In the genomic region with DNA sequence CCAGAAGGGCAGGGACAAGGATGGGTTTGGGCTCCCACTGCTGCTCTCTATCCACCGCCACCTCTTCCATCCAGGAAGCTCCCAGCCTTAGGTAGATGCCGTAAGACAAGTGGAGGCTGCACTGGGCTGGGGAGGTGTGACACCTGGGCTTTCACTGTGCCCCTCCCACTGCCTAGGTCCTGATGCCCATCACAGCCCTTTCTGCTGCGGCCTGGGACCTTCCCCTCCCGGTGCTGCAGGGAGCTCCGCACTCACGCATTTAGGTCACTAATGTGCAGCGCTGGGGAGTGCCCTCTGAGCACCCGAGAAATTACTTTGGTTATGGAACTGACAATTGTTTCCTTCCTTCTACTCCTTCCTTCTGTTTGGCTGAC, we compare ENCODE assay signal across 22 cellular contexts. TPM values are rescaled to one million over a fixed set of nuclear protein-coding genes. Genes with fewer than 3 reads are reported as not detected.
A peak's percentile ranks its signal among the peaks of the same experiment; 100 is the strongest.
DNase-seq lines count a peak whose midpoint lies in the region; ATAC-seq and TF ChIP-seq lines count a peak whose summit lies in the region.
"Had no signal": no experiment of that assay in that cellular context is flagged by ENCODE, and none has a peak within 500 bp of the region (broad histone marks: within the 10 kb centered on the region; RNA-seq: fewer than 3 reads in every experiment).

No MANE protein-coding gene starts in this region.

- H3K9me3 ChIP-seq in heart left ventricle (peaks cover 0 to 6% (median 0%) of the 10 kb centered on the region in 12 donors), mucosa of stomach (ENCODE audit: control insufficient read depth, low read length) (no peaks in the 10 kb centered on the region), WERI-Rb-1 (ENCODE audit: severe bottlenecking) (no peaks in the 10 kb centered on the region), uterus (no peaks in the 10 kb centered on the region)
- H3K9me3 ChIP-seq: A549 had no signal

- ATAC-seq in heart left ventricle (no peak), left ventricle myocardium superior (no peak), GM18502 (IDR thresholded peaks at IDR 0.05; ENCODE audit: poor library complexity, unreplicated experiment) (no peak)
- ATAC-seq: A549, GM12878 had no signal

- no peak for TF ChIP-seq POLR2A in heart left ventricle (IDR thresholded peaks at IDR 0.05)
- no peak for TF ChIP-seq POLR2A in uterus (IDR thresholded peaks at IDR 0.05)

- TF ChIP-seq CTCF in heart left ventricle (IDR thresholded peaks at IDR 0.05), result no peak
- TF ChIP-seq CTCF in WERI-Rb-1 (IDR thresholded peaks at IDR 0.05; ENCODE audit: low read depth, low read length), result no peak
- TF ChIP-seq CTCF in uterus (IDR thresholded peaks at IDR 0.05), result no peak

- H3K9ac ChIP-seq in mucosa of stomach (ENCODE audit: low read length), result peak overlapping the region; percentile 36
- H3K9ac ChIP-seq: GM23248 had no signal

- 64 to 75% (median 68%) methylated on average over 7 to 8 of the region's 8 CpGs for WGBS in heart left ventricle, 4 donors

- peak overlapping the region in 7 of 12 donors; percentile 22 to 50 (median 45) for H3K4me3 ChIP-seq in heart left ventricle
- no peak overlapping the region for H3K4me3 ChIP-seq in mucosa of stomach (ENCODE audit: low read length)
- H3K4me3 ChIP-seq in WERI-Rb-1 (ENCODE audit: low read depth, low read length), result no peak overlapping the region
- H3K4me3 ChIP-seq in uterus, result no peak overlapping the region
- H3K4me3 ChIP-seq: A549, GM12878, GM23248, PC-9 had no signal

- intact Hi-C loops in heart left ventricle (cut with DNase I), result no loop called here
- intact Hi-C loops in left ventricle myocardium superior (cut with micrococcal nuclease), result no loop called here
- intact Hi-C loops in uterus (cut with DNase I; ENCODE audit: low total_unique reads), result no loop called here

- peaks cover 0 to 42% (median 21%) of the 10 kb centered on the region in 12 donors for H3K4me1 ChIP-seq in heart left ventricle
- H3K4me1 ChIP-seq in mucosa of stomach (ENCODE audit: control insufficient read depth, insufficient read depth, low read length), result no peaks in the 10 kb centered on the region
- H3K4me1 ChIP-seq in uterus, result no peaks in the 10 kb centered on the region
- H3K4me1 ChIP-seq: A549 had no signal

- H3K27me3 ChIP-seq in heart left ventricle (peaks cover 0 to 28% (median 0%) of the 10 kb centered on the region in 9 donors), mucosa of stomach (ENCODE audit: control insufficient read depth, insufficient read depth, low read length) (peaks cover 28% of the 10 kb centered on the region), WERI-Rb-1 (ENCODE audit: insufficient read depth, low read depth, severe bottlenecking) (peaks cover 28% of the 10 kb centered on the region), uterus (no peaks in the 10 kb centered on the region)

- H3K36me3 ChIP-seq in heart left ventricle (no peaks in the 10 kb centered on the region), mucosa of stomach (ENCODE audit: control insufficient read depth, insufficient read depth, low read length) (no peaks in the 10 kb centered on the region), WERI-Rb-1 (no peaks in the 10 kb centered on the region), uterus (no peaks in the 10 kb centered on the region)

- no peak for DNase-seq in heart left ventricle
- no peak for DNase-seq in left ventricle myocardium superior
- peak; percentile 33 for DNase-seq in activated CD8-positive, alpha-beta memory T cell treated with anti-CD3 and anti-CD28 coated beads, Interleukin-2, amount 50 U/mL, for 48 hours
- DNase-seq in WERI-Rb-1, result no peak
- DNase-seq in uterus, result no peak
- DNase-seq: C1 segment of cervical spinal cord; CD8-positive, alpha-beta memory T cell; DMS53; EL; GM23248; MM.1S; NCI-H1092; NCI-H146; NCI-H2029 treated with DMSO at 0.1 percent for 48 hours; NCI-H2171; NCI-H526; PC-9 had no signal

- H3K27ac ChIP-seq in heart left ventricle, result peak overlapping the region in 9 of 12 donors; percentile 19 to 80 (median 74)
- H3K27ac ChIP-seq in WERI-Rb-1, result no peak overlapping the region
- no peak overlapping the region for H3K27ac ChIP-seq in uterus
- H3K27ac ChIP-seq: A549, GM23248, PC-9 had no signal

RNA-seq across cellular contexts. Expression of a gene that starts 0.8 kb away (rescaled TPM):
- total RNA-seq in heart left ventricle (10 to 100 TPM in 1 of 9 donors, 1 to 10 TPM in 8; 2.5 to 10.6 (median 3.1) TPM), left ventricle myocardium superior (3.7 TPM), uterus (1 to 10 TPM in 3 of 4 donors, under 1 TPM in 1; 0.59 to 9.0 (median 2.8) TPM)
- 1 to 10 TPM; 1.6 to 3.0 TPM for polyA plus RNA-seq in heart left ventricle
- total RNA-seq: CD8-positive, alpha-beta memory T cell; GM23248; PC-9 had no signal
- polyA plus RNA-seq: A549; CD8-positive, alpha-beta memory T cell; GM23248 had no signal

RNA-seq across cellular contexts. Expression of a gene that starts 33.9 kb away (rescaled TPM):
- total RNA-seq in heart left ventricle (not detected), left ventricle myocardium superior (not detected), uterus (not detected)
- polyA plus RNA-seq in heart left ventricle, result not detected
- total RNA-seq: CD8-positive, alpha-beta memory T cell; GM12878; GM23248; LHCN-M2; PC-9 had no signal
- polyA plus RNA-seq: A549; CD8-positive, alpha-beta memory T cell; GM23248 had no signal

RNA-seq across cellular contexts. Expression of a gene that starts 56.8 kb away (rescaled TPM):
- total RNA-seq in heart left ventricle, result 1 to 10 TPM in 8 of 9 donors, under 1 TPM in 1; 0.70 to 8.1 (median 1.7) TPM
- 1 to 10 TPM; 1.1 to 1.9 TPM for polyA plus RNA-seq in heart left ventricle
- 1.4 TPM for total RNA-seq in left ventricle myocardium superior
- total RNA-seq in uterus, result 1 to 10 TPM in 3 of 4 donors, under 1 TPM in 1; 0.88 to 3.2 (median 1.7) TPM
- total RNA-seq: GM23248 had no signal
- polyA plus RNA-seq: A549, GM23248 had no signal

Comparison
In these comparisons a context has a peak if more than half of its experiments do, and no peak if none do; other contexts are left out.
1. H3K27ac ChIP-seq: peak in heart left ventricle (9 of 12); none in WERI-Rb-1 (single experiment) and uterus (0 of 2).
2. H3K4me3 ChIP-seq: peak in heart left ventricle (7 of 12); none in mucosa of stomach (single experiment), WERI-Rb-1 (single experiment) and uterus (0 of 2).